ENCODE assay signal across 1 cellular context in the genomic region with DNA sequence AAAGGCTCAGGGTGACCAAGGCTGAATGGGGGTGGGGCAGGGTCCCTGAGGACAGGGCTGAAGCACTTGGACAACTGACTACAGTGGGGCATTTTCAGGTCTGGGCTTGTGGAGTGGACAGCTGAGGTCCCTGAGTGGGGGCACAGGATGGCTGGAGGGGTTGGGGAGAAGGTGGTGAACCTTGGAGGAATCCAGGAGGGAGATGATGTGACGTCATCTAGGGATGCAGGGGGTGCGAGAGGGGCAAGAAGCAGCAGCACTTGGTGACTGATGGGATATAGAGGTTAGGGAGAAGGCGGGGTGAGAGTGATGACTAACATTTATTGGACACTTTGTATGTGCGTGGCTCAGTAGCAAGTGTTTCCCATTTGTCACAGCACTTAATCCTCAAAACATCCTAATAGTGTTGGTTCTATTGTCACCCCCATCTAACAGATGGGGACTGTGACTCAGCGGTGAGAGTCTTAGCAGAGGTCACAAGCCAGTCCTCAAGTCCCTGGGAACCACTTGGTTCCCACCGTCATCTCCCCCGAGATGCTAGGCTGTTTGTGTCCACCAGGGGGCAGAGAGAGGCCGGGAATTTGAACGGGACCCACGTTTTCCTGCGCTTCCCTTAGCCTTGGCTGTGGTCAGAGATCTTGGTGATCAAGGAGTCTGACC.
A peak's percentile ranks its signal among the peaks of the same experiment; 100 is the strongest.
TF ChIP-seq lines count a peak whose summit lies in the region.

No MANE protein-coding gene starts in this region.

TF ChIP-seq in neural cell, 6 proteins besides CTCF, POLR2A, EP300 and RAD21:
- TF ChIP-seq SMC3 (conservative IDR thresholded peaks at IDR 0.05; ENCODE audit: poor library complexity) (peak; percentile 99), TAF1 (IDR thresholded peaks at IDR 0.05; ENCODE audit: low read depth) (no peak)
